Comparison of ENCODE assay signal across 8 cellular contexts in the genomic region with DNA sequence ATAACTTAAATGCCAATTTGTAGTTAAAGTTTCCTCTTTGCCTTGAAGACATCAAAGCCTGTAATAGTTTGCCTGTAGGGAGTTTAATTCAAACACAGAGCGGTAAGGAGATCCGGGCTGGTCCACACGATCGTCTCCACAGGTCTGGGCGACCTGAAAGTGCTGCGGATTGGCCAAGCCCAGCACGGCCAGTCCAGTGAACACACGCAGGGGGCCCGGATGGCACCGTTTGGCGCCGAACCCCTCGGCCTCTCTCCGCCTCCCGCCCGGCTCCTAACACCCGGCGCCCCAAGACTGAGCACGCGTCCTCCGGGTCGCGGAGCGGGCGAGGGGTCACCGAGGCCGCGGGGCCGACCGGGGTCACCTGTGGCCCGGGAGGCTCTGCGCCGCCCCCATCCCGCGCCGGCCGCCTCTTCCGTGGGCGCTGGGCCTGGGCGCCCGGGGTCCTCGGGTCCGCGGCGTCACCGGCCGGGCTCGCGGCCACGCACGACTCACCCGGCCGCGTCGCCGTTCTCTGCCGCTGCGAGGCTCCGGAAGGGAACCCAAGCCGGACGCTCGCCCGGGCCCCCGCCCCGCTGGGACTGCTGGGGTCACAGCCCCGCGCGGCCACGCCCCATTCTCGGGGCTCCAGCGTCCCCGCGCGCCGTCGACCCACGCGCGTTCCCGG. TPM values are rescaled to one million over a fixed set of nuclear protein-coding genes. Genes with fewer than 3 reads are reported as not detected.
DNase-seq lines count a peak whose midpoint lies in the region; ATAC-seq, FAIRE-seq and TF ChIP-seq lines count a peak whose summit lies in the region.

No MANE protein-coding gene starts in this region.

- no peak overlapping the region for H2AK5ac ChIP-seq in H9 (ENCODE audit: insufficient read length, low read length)
- no peak overlapping the region for H2AK5ac ChIP-seq in trophoblast cell (ENCODE audit: low read length)

- H3K27me3 ChIP-seq in H9 (ENCODE audit: insufficient read depth, low read length): no peaks in the 10 kb centered on the region
- no peaks in the 10 kb centered on the region for H3K27me3 ChIP-seq in trophoblast cell (ENCODE audit: insufficient read depth, low read length)

- H4K12ac ChIP-seq in trophoblast cell (ENCODE audit: low read depth, low read length): peak overlapping the region; percentile 74

- TF ChIP-seq POLR2A in A549 (IDR thresholded peaks at IDR 0.05; ENCODE audit: low read length): no peak; the same call in 1 of the 2 replicates

- CTCF ChIA-PET in A549 (lab: Yijun Ruan, JAX): interaction anchor here (1.3 to 1.6 kb wide), 4 partner anchors 14 to 21 kb away, joined by 3 to 10 read pairs (median 6); no protein-coding TSS in a partner anchor

- peaks cover 0 to 4% of the 10 kb centered on the region in 2 experiments; a peak in 2 of 5 replicates for H3K9me3 Mint-ChIP-seq in H9

- H3T11ph ChIP-seq in H9 (ENCODE audit: low read length): no peak overlapping the region

- 3% methylated on average over 14 of the region's 80 CpGs for WGBS in A549 (ENCODE audit: missing lambda C conversion rate)
- no CpG with 5 or more reads among the region's 80 CpGs for WGBS in H9 (ENCODE audit: extremely low coverage, insufficient read length, low lambda C conversion rate)
- no CpG with 5 or more reads among the region's 80 CpGs for WGBS in trophoblast cell (ENCODE audit: extremely low coverage, insufficient coverage, insufficient read length)

- no peak overlapping the region for H4K5ac ChIP-seq in H9 (ENCODE audit: insufficient read length, low read depth, low read length)

- H3K27ac Mint-ChIP-seq in H9: no peak overlapping the region; a peak in 1 of 7 replicates

- no peak overlapping the region for H4K91ac ChIP-seq in H9 (ENCODE audit: insufficient read length, low read depth, low read length)
- H4K91ac ChIP-seq in trophoblast cell (ENCODE audit: low read depth, low read length): peak overlapping the region; percentile 75

- no peak overlapping the region for H2BK15ac ChIP-seq in H9 (ENCODE audit: low read depth, low read length)

- H2BK12ac ChIP-seq in H9 (ENCODE audit: insufficient read length, low read depth, low read length): no peak overlapping the region
- H2BK12ac ChIP-seq in trophoblast cell (ENCODE audit: low read length): peak overlapping the region; percentile 6

- no peak overlapping the region for H2BK20ac ChIP-seq in H9 (ENCODE audit: low read depth, low read length, poor library complexity, severe bottlenecking)

- H3K79me2 ChIP-seq in H9 (ENCODE audit: insufficient read depth, low read length) (no peaks in the 10 kb centered on the region), trophoblast cell (ENCODE audit: control insufficient read depth, insufficient read depth, low read length, poor library complexity) (peaks cover 6% of the 10 kb centered on the region)

- H3K9me3 ChIP-seq in A549: no peaks in the 10 kb centered on the region
- H3K9me3 ChIP-seq in H9 (ENCODE audit: control insufficient read depth, low read depth, low read length): no peaks in the 10 kb centered on the region
- no peaks in the 10 kb centered on the region for H3K9me3 ChIP-seq in trophoblast cell (ENCODE audit: insufficient read depth, low read depth, low read length)

- H3K4me1 Mint-ChIP-seq in H9: peaks cover 20 to 25% of the 10 kb centered on the region in 2 experiments

- no peaks in the 10 kb centered on the region; a peak in 2 of 7 replicates for H3K36me3 Mint-ChIP-seq in H9 (ENCODE audit: insufficient read depth in 1 of 3, low read depth in 3 of 3)

- FAIRE-seq in A549 (lab: Jason Lieb, UNC): no peak

- intact Hi-C loops in left ventricle myocardium superior (cut with micrococcal nuclease): no loop called here

- no peak for TF ChIP-seq RAD21 in A549 (conservative IDR thresholded peaks at IDR 0.05 in 1 of 2, IDR thresholded peaks at IDR 0.05 in 1 of 2)

- TF ChIP-seq CTCF in A549 (IDR thresholded peaks at IDR 0.05) (no peak), H9 (conservative IDR thresholded peaks at IDR 0.05) (no peak)

- H3K23me2 ChIP-seq in H9 (ENCODE audit: insufficient read length, low read depth, low read length, poor library complexity, severe bottlenecking): peaks cover 6% of the 10 kb centered on the region

- no peak overlapping the region for H3K18ac ChIP-seq in H9 (ENCODE audit: insufficient read length, low read depth, low read length)
- peak overlapping the region; percentile 87 for H3K18ac ChIP-seq in trophoblast cell (ENCODE audit: low read length)

- ATAC-seq in A549 (peak; percentile 87 to 89), left ventricle myocardium superior (peak; percentile 88)

- H3K9ac ChIP-seq in H9 (ENCODE audit: extremely low read depth, insufficient read length, low read length) (no peak overlapping the region), trophoblast cell (ENCODE audit: low read length) (no peak overlapping the region)

- H3K4me2 ChIP-seq in A549 (peak overlapping the region; percentile 83), H9 (ENCODE audit: insufficient read depth, insufficient read length, low read length) (peak overlapping the region; percentile 62), trophoblast cell (ENCODE audit: low read length) (peak overlapping the region; percentile 73)

- H2AFZ ChIP-seq in H9 (ENCODE audit: low read length) (no peak overlapping the region), trophoblast cell (ENCODE audit: insufficient read depth, low read length, poor library complexity) (peak overlapping the region; percentile 37)

- DNase-seq in A549 (ENCODE audit: low read depth in 1 of 2, low spot score in 1 of 2) (peak; percentile 41 to 57), H9 (no peak), T-helper 1 cell (peak in 3 of 5 donors; percentile 30 to 44 (median 34)), anterior cingulate cortex (lab: John Stamatoyannopoulos, UW) (peak in 48 of 58 donors; percentile 35 to 87 (median 72)), left ventricle myocardium superior (peak; percentile 92), trophoblast cell (peak; percentile 72 to 77), DMS79 (lab: John Stamatoyannopoulos, UW) (no peak), NCI-H2107 treated with DMSO at 0.1 percent for 48 hours (lab: John Stamatoyannopoulos, UW; ENCODE audit: unreplicated experiment) (no peak)

- no peaks in the 10 kb centered on the region for H3K36me3 ChIP-seq in trophoblast cell (ENCODE audit: control insufficient read depth in 1 of 2, insufficient read depth in 2 of 2, low read length in 2 of 2)

- H3K79me1 ChIP-seq in H9 (ENCODE audit: insufficient read depth, low read depth, low read length, poor library complexity, severe bottlenecking): no peaks in the 10 kb centered on the region
- H3K79me1 ChIP-seq in trophoblast cell (ENCODE audit: low read length): peaks cover 10% of the 10 kb centered on the region

- H2BK5ac ChIP-seq in H9 (ENCODE audit: insufficient read length, low read length): no peak overlapping the region
- H2BK5ac ChIP-seq in trophoblast cell (ENCODE audit: low read depth, low read length, poor library complexity): peak overlapping the region; percentile 50

- POLR2A ChIA-PET in A549 (lab: Yijun Ruan, JAX): interaction anchor here (0.6 to 1.6 kb wide), 4 partner anchors 17 to 125 kb away, joined by 3 to 35 read pairs (median 6); no protein-coding TSS in a partner anchor

- TF ChIP-seq EP300 in A549 (IDR thresholded peaks at IDR 0.05): no peak

- H4K20me1 ChIP-seq in H9 (ENCODE audit: control insufficient read depth, insufficient read depth, insufficient read length): no peaks in the 10 kb centered on the region

- H2BK120ac ChIP-seq in H9 (ENCODE audit: low read depth, low read length, poor library complexity, severe bottlenecking) (no peak overlapping the region), trophoblast cell (ENCODE audit: insufficient read depth, low read length, poor library complexity) (peak overlapping the region; percentile 79)

- H3K14ac ChIP-seq in H9 (ENCODE audit: insufficient read depth, low read length) (peak overlapping the region; percentile 46; the same call in 1 of the 2 replicates), trophoblast cell (ENCODE audit: low read length) (peak overlapping the region; percentile 88)

- no peak overlapping the region for H3K23ac ChIP-seq in H9 (ENCODE audit: insufficient read length, low read depth, low read length)
- H3K23ac ChIP-seq in trophoblast cell (ENCODE audit: low read length): no peak overlapping the region

- H3K56ac ChIP-seq in H9 (ENCODE audit: insufficient read length, low read depth, low read length): no peak overlapping the region

- H3K27ac ChIP-seq in A549 (peak overlapping the region; percentile 88 to 99), H9 (ENCODE audit: insufficient read length, low read depth, low read length) (no peak overlapping the region), trophoblast cell (ENCODE audit: low read depth, low read length) (peak overlapping the region; percentile 30)

- H3K4me1 ChIP-seq in A549: peaks cover 12% of the 10 kb centered on the region; the same call in 2 of the 3 replicates
- peaks cover 3% of the 10 kb centered on the region; the same call in 1 of the 2 replicates for H3K4me1 ChIP-seq in H9 (ENCODE audit: insufficient read depth, low read length)
- peaks cover 0 to 4% of the 10 kb centered on the region in 2 experiments for H3K4me1 ChIP-seq in trophoblast cell (ENCODE audit: control insufficient read depth in 1 of 2, insufficient read depth in 2 of 2, low read length in 2 of 2)

- peak overlapping the region; percentile 80 to 84 for H3K4me3 Mint-ChIP-seq in H9

- H3K4me3 ChIP-seq in A549 (peak overlapping the region; percentile 86), trophoblast cell (ENCODE audit: low read depth, low read length) (peak overlapping the region; percentile 81)

- H4K8ac ChIP-seq in H9 (replicated peaks; ENCODE audit: insufficient read length, low read depth, low read length) (no peak overlapping the region), trophoblast cell (ENCODE audit: low read depth, low read length) (peak overlapping the region; percentile 94)

- H3K4ac ChIP-seq in H9 (ENCODE audit: low read depth, low read length) (no peak overlapping the region), trophoblast cell (ENCODE audit: low read depth, low read length) (peak overlapping the region; percentile 27)

- peaks cover 11% of the 10 kb centered on the region; the same call in 1 of the 2 replicates for H3K27me3 Mint-ChIP-seq in H9 (ENCODE audit: low read depth)

RNA-seq across cellular contexts. Expression of a gene that starts 0.5 kb away (rescaled TPM):
- polyA plus RNA-seq in A549 (2011; rRNA removed) (107 and 126 TPM in 2 replicates), A549 (2017; fragmentation: RNase III; extraction: RNeasy Plus Mini Kit Qiagen cat#74134 plus additional on column Dnase treatment) (98.5 to 107 TPM (median 104 TPM) in 3 replicates)
- polyA plus RNA-seq in A549 (2012; cell fraction: cytosol; rRNA removed): 84.1 and 91.4 TPM in 2 replicates
- 86.4 and 139 TPM in 2 replicates for polyA plus RNA-seq in A549 (2012; cell fraction: nucleus; rRNA removed)
- polyA minus RNA-seq in A549 (2011; rRNA and poly(A)+ RNA removed): 65.5 and 65.6 TPM in 2 replicates
- total RNA-seq in H9 (2021) (39.0 and 40.6 TPM in 2 replicates), left ventricle myocardium superior (277 TPM)
- polyA plus RNA-seq in trophoblast cell (2013): 72.6 and 74.8 TPM in 2 replicates

RNA-seq across cellular contexts. Expression of a gene that starts 28.8 kb away (rescaled TPM):
- 77.0 and 86.5 TPM in 2 replicates for polyA plus RNA-seq in A549 (2011; rRNA removed)
- polyA plus RNA-seq in A549 (2012; cell fraction: cytosol; rRNA removed): 78.6 and 80.2 TPM in 2 replicates
- 37.9 and 48.4 TPM in 2 replicates for polyA plus RNA-seq in A549 (2012; cell fraction: nucleus; rRNA removed)
- 61.3 to 70.6 TPM (median 67.2 TPM) in 3 replicates for polyA plus RNA-seq in A549 (2017; fragmentation: RNase III; extraction: RNeasy Plus Mini Kit Qiagen cat#74134 plus additional on column Dnase treatment)
- polyA minus RNA-seq in A549 (2011; rRNA and poly(A)+ RNA removed): 47.2 and 54.9 TPM in 2 replicates
- total RNA-seq in H9 (2021): 105 and 106 TPM in 2 replicates
- total RNA-seq in left ventricle myocardium superior: 59.6 TPM
- polyA plus RNA-seq in trophoblast cell (2013): 21.9 and 22.8 TPM in 2 replicates

Comparison
In these comparisons a context has a peak if more than half of its experiments do, and no peak if none do; other contexts are left out.
1. DNase-seq: peak in A549 (2 of 2), T-helper 1 cell (3 of 5), anterior cingulate cortex (48 of 58), left ventricle myocardium superior (single experiment) and trophoblast cell (2 of 2); none in H9 (single experiment), DMS79 (single experiment) and NCI-H2107 treated with DMSO at 0.1 percent for 48 hours (single experiment).
2. Peak in every context shown above with its lines, with median percentiles within 50 percentile points of each other: H3K4me2 ChIP-seq.